Comparison of ENCODE assay signal across 10 cellular contexts in the genomic region with DNA sequence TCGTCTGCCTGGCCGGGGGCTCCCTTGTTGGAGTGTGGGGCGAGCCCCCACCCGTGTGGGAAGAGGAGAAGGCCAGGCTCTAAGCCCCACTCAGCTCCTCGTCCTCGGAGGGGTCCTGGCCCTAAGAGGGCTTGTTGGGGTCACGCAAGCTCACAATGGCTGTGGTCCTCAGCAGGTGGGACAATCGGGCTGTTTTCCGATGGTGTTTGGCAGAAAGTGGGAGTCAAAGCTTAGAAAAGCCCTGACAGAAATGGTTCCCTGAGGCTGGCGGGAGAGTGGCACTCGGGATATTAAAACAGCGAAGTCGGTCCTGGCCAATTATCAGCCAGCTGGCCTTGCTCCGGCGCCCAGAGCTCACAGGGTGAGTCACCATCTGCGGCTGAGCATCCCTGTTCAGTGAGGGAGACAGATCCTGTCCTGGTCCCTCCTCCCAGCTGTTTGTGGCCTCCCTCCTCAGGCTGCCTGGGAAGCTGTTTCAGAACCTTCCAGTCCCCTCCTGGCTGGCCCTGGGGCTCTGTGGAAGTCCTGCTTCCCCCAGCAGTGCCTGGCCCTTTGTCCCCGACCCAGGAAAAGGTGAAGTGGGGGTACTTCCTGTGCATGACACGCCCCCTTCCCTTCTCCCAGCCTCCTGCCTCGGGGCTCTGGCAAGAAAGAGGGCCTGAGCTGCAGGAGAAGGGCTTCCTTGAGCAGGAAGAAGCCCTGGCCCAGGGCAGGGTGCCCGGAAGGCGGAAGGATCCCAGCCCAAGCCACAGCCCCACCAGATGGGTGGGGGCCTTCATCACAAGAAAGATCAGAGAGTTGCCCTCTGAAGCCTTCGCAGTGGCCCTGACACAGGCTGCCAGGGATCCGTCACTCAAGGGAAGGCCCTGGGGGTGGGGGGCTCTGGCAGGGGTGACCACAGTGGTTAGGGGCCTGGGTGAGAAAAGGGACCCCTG. TPM values are rescaled to one million over a fixed set of nuclear protein-coding genes. Genes with fewer than 3 reads are reported as not detected.
DNase-seq lines count a peak whose midpoint lies in the region; ATAC-seq, FAIRE-seq and TF ChIP-seq lines count a peak whose summit lies in the region.
"Had no signal": no experiment of that assay in that cellular context is flagged by ENCODE, and none has a peak within 500 bp of the region (broad histone marks: within the 10 kb centered on the region; RNA-seq: fewer than 3 reads in every experiment).

No MANE protein-coding gene starts in this region.

- no peaks in the 10 kb centered on the region for H3K4me1 Mint-ChIP-seq in activated CD4-positive, alpha-beta memory T cell treated with anti-CD3 and anti-CD28 coated beads for 36 hours (ENCODE audit: low read depth)
- H3K4me1 Mint-ChIP-seq: activated T-helper 17 cell treated with anti-CD3 and anti-CD28 coated beads, Interleukin-2, amount 50 U/mL, for 72 hours had no signal

- H3K27ac Mint-ChIP-seq in activated CD4-positive, alpha-beta memory T cell treated with anti-CD3 and anti-CD28 coated beads for 36 hours, result no peak overlapping the region
- H3K27ac Mint-ChIP-seq: activated T-helper 17 cell treated with anti-CD3 and anti-CD28 coated beads, Interleukin-2, amount 50 U/mL, for 72 hours had no signal

- H3K9me3 Mint-ChIP-seq in activated CD4-positive, alpha-beta memory T cell treated with anti-CD3 and anti-CD28 coated beads for 36 hours, result no peaks in the 10 kb centered on the region
- H3K9me3 Mint-ChIP-seq: activated T-helper 17 cell treated with anti-CD3 and anti-CD28 coated beads, Interleukin-2, amount 50 U/mL, for 72 hours had no signal

- POLR2A ChIA-PET in activated CD4-positive, alpha-beta memory T cell treated with anti-CD3 and anti-CD28 coated beads for 36 hours (lab: Charles Lee), result no interaction called here

- TF ChIP-seq CTCF in foreskin fibroblast (IDR thresholded peaks at IDR 0.05; ENCODE audit: low read depth, low read length), result no peak

- no peak overlapping the region for H3K4me3 ChIP-seq in foreskin fibroblast (ENCODE audit: low read depth in 1 of 2, low read length in 2 of 2)

- CTCF ChIA-PET in activated CD4-positive, alpha-beta memory T cell treated with anti-CD3 and anti-CD28 coated beads for 36 hours (lab: Charles Lee), result no interaction called here

- ATAC-seq in Right ventricle myocardium superior (ENCODE audit: poor library complexity), result no peak
- no peak for ATAC-seq in Right ventricle myocardium inferior
- ATAC-seq in GM21360 (IDR thresholded peaks at IDR 0.05; ENCODE audit: unreplicated experiment), result no peak
- ATAC-seq: activated T-helper 17 cell treated with anti-CD3 and anti-CD28 coated beads, Interleukin-2, amount 50 U/mL, for 72 hours; foreskin keratinocyte had no signal

- H3K4me3 Mint-ChIP-seq in activated CD4-positive, alpha-beta memory T cell treated with anti-CD3 and anti-CD28 coated beads for 36 hours, result no peak overlapping the region
- H3K4me3 Mint-ChIP-seq: activated T-helper 17 cell treated with anti-CD3 and anti-CD28 coated beads, Interleukin-2, amount 50 U/mL, for 72 hours had no signal

- DNase-seq in Right ventricle myocardium superior (peak; percentile 18), Right ventricle myocardium inferior (ENCODE audit: missing footprints) (no peak), RPMI7951 (ENCODE audit: low read depth) (peak; percentile 97), foreskin fibroblast (peak; percentile 18 to 57), urothelium cell line (ENCODE audit: low spot score) (peak; percentile 96)
- DNase-seq in stimulated activated CD4-positive, alpha-beta T cell treated with anti-CD3 and anti-CD28 coated beads, Interleukin-15, amount 100 ng/mL, for 24 hours, result no peak
- DNase-seq in activated CD4-positive, alpha-beta memory T cell treated with anti-CD3 and anti-CD28 coated beads for 36 hours, result no peak
- DNase-seq: foreskin keratinocyte had no signal

- no peaks in the 10 kb centered on the region for H3K36me3 Mint-ChIP-seq in activated CD4-positive, alpha-beta memory T cell treated with anti-CD3 and anti-CD28 coated beads for 36 hours

- intact Hi-C loops in Right ventricle myocardium superior (cut with DNase I), result no loop called here
- intact Hi-C loops in Right ventricle myocardium inferior (cut with DNase I), result no loop called here
- intact Hi-C loops in activated CD4-positive, alpha-beta memory T cell treated with anti-CD3 and anti-CD28 coated beads for 36 hours (cut with micrococcal nuclease), result no loop called here

- peaks cover 18% of the 10 kb centered on the region for H3K27me3 Mint-ChIP-seq in activated CD4-positive, alpha-beta memory T cell treated with anti-CD3 and anti-CD28 coated beads for 36 hours

- peak; percentile 97 for FAIRE-seq in urothelium cell line (lab: Jason Lieb, UNC)

RNA-seq across cellular contexts. Expression of gene BHLHE23, which starts 53.6 kb away (rescaled TPM):
- not detected for total RNA-seq in Right ventricle myocardium superior
- not detected for total RNA-seq in Right ventricle myocardium inferior
- not detected in 2 replicates for total RNA-seq in RPMI7951 (2014; rRNA removed; shearing (Covaris generic))
- not detected for total RNA-seq in activated CD4-positive, alpha-beta memory T cell treated with anti-CD3 and anti-CD28 coated beads for 36 hours
- total RNA-seq: activated T-helper 17 cell treated with anti-CD3 and anti-CD28 coated beads, Interleukin-2, amount 50 U/mL, for 72 hours; foreskin keratinocyte had no signal

Comparison
In these comparisons a context has a peak if more than half of its experiments do, and no peak if none do; other contexts are left out.
1. DNase-seq: peak in Right ventricle myocardium superior (single experiment), RPMI7951 (single experiment), foreskin fibroblast (2 of 2) and urothelium cell line (single experiment); none in Right ventricle myocardium inferior (single experiment), stimulated activated CD4-positive, alpha-beta T cell treated with anti-CD3 and anti-CD28 coated beads, Interleukin-15, amount 100 ng/mL, for 24 hours (single experiment) and activated CD4-positive, alpha-beta memory T cell treated with anti-CD3 and anti-CD28 coated beads for 36 hours (single experiment).